25 cellular contexts compared by ENCODE assay signal in genomic region chr14:65279958-65280357, GRCh38.
"Had no signal": no experiment of that assay in that cellular context is flagged by ENCODE, and none has a peak within 500 bp of the region (broad histone marks: within the 10 kb centered on the region; RNA-seq: fewer than 3 reads in every experiment).

No MANE protein-coding gene starts in this region.

- H3K27me3 ChIP-seq: esophagus muscularis mucosa, foreskin keratinocyte, gastroesophageal sphincter, heart left ventricle, hepatocyte, left lung, testis, tibial artery, upper lobe of left lung had no signal

- H3K36me3 ChIP-seq: esophagus muscularis mucosa, gastroesophageal sphincter, heart left ventricle, left lung, tibial artery, upper lobe of left lung had no signal

- H3K9ac ChIP-seq: parathyroid adenoma had no signal

- H3K4me3 ChIP-seq: esophagus muscularis mucosa, gastroesophageal sphincter, heart left ventricle, hepatocyte, left lung, mucosa of descending colon, smooth muscle cell, tibial artery, upper lobe of left lung had no signal

- H3K27ac ChIP-seq: esophagus muscularis mucosa, foreskin keratinocyte, gastroesophageal sphincter, heart left ventricle, hepatocyte, left lung, parathyroid adenoma, testis, tibial artery, upper lobe of left lung had no signal

- H3K9me3 ChIP-seq: esophagus muscularis mucosa, gastroesophageal sphincter, heart left ventricle, left lung, mucosa of descending colon, testis, tibial artery, upper lobe of left lung had no signal

- FAIRE-seq: colon, endothelial cell of umbilical vein, kidney had no signal

- DNase-seq: effector memory CD4-positive, alpha-beta T cell; foreskin keratinocyte; heart left ventricle; kidney; left cardiac atrium; mesenchymal stem cell; mucosa of descending colon; naive B cell; stimulated activated CD4-positive, alpha-beta T cell treated with anti-CD3 and anti-CD28 coated beads, Interleukin-12 subunit alpha, Interleukin-12 subunit beta, amount 100 ng/mL, for 4 hours; stimulated activated CD4-positive, alpha-beta T cell treated with anti-CD3 and anti-CD28 coated beads, Interleukin-1b, Interleukin-23, amount 100 ng/mL, for 48 hours; stimulated activated CD4-positive, alpha-beta T cell treated with anti-CD3 and anti-CD28 coated beads, Interleukin-4, amount 100 ng/mL, for 1 hour; stimulated activated CD8-positive, alpha-beta memory T cell treated with anti-CD3 and anti-CD28 coated beads, Interleukin-4, amount 100 ng/mL, for 48 hours; stimulated activated naive CD4-positive, alpha-beta T cell; stimulated activated naive CD8-positive, alpha-beta T cell treated with anti-CD3 and anti-CD28 coated beads, Interleukin-15, amount 100 ng/mL, for 72 hours; testis; tibial artery had no signal

- H2AFZ ChIP-seq: hepatocyte, parathyroid adenoma had no signal

- H3K4me1 ChIP-seq: parathyroid adenoma had no signal

- H3K4me2 ChIP-seq: hepatocyte, smooth muscle cell had no signal

- H3K79me2 ChIP-seq: hepatocyte, parathyroid adenoma had no signal
